23 cellular contexts compared by ENCODE assay signal in the genomic region with DNA sequence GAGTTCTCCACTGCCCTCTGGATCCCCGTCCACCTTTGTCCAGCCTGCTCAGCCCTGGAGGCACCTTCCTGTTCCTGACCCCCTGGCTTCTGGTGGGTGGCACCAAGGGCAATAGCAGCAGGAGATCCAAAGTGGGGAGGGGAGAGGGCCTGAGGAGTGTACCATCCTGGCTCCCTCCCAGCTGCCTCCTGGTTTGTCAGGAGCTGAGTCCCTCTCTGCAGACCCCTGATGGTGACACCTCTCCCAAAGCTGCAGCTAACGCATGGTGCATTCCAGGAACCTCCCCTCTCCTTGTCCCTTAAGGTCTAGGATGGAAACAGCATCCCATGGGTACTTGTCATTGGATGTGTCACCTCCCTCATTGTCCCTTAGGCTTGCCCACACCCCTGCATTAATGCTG. TPM values are rescaled to one million over a fixed set of nuclear protein-coding genes. Genes with fewer than 3 reads are reported as not detected.
A peak's percentile ranks its signal among the peaks of the same experiment; 100 is the strongest.
DNase-seq lines count a peak whose midpoint lies in the region; ATAC-seq and TF ChIP-seq lines count a peak whose summit lies in the region.
"Had no signal": no experiment of that assay in that cellular context is flagged by ENCODE, and none has a peak within 500 bp of the region (broad histone marks: within the 10 kb centered on the region; RNA-seq: fewer than 3 reads in every experiment).

No MANE protein-coding gene starts in this region.

- no peaks in the 10 kb centered on the region for H3K9me3 ChIP-seq in adrenal gland (replicated peaks in 1 of 3)
- peaks cover 0 to 2% of the 10 kb centered on the region in 2 donors for H3K9me3 ChIP-seq in lung (ENCODE audit: control insufficient read depth in 2 of 2, insufficient read depth in 1 of 2, low read length in 1 of 2)
- H3K9me3 ChIP-seq: A549 had no signal

- H3K9me3 Mint-ChIP-seq in osteocyte (ENCODE audit: unreplicated experiment), result no peaks in the 10 kb centered on the region
- H3K9me3 Mint-ChIP-seq: CD4-positive, alpha-beta T cell had no signal

- no peak for ATAC-seq in lung (ENCODE audit: insufficient read depth, low FRiP score)
- no peak for ATAC-seq in HG03442 (IDR thresholded peaks at IDR 0.05; ENCODE audit: unreplicated experiment)
- ATAC-seq: A549 had no signal

- 74 to 100% (median 93%) methylated on average over 1 to 2 of the region's 2 CpGs for WGBS in adrenal gland, 4 donors
- WGBS in lung, 2 donors, result 94 to 95% methylated on average over 2 of the region's 2 CpGs

- H3K27me3 ChIP-seq in adrenal gland (no peaks in the 10 kb centered on the region), lung (ENCODE audit: control insufficient read depth, insufficient read depth) (no peaks in the 10 kb centered on the region)

- H3K4me1 ChIP-seq in adrenal gland (replicated peaks in 1 of 2) (peaks cover 66 to 67% of the 10 kb centered on the region in 2 donors), lung (ENCODE audit: control insufficient read depth in 2 of 2, insufficient read depth in 2 of 2, low read length in 2 of 2) (peaks cover 0 to 5% of the 10 kb centered on the region in 2 donors)
- H3K4me1 ChIP-seq: A549 had no signal

- H3K4me3 Mint-ChIP-seq in osteocyte (ENCODE audit: unreplicated experiment), result no peak overlapping the region
- H3K4me3 Mint-ChIP-seq: CD4-positive, alpha-beta T cell; CD8-positive, alpha-beta memory T cell had no signal

- peaks cover 9% of the 10 kb centered on the region for H3K27me3 Mint-ChIP-seq in osteocyte (ENCODE audit: unreplicated experiment)

- intact Hi-C loops in adrenal gland (cut with DNase I), result no loop called here

- no peaks in the 10 kb centered on the region for H3K4me1 Mint-ChIP-seq in osteocyte (ENCODE audit: unreplicated experiment)

- H3K27ac Mint-ChIP-seq in osteocyte (ENCODE audit: unreplicated experiment), result no peak overlapping the region
- H3K27ac Mint-ChIP-seq: CD4-positive, alpha-beta T cell; CD8-positive, alpha-beta memory T cell had no signal

- DNase-seq in activated CD8-positive, alpha-beta memory T cell treated with anti-CD3 and anti-CD28 coated beads, Interleukin-2, amount 50 U/mL, for 48 hours, result peak; percentile 18
- no peak for DNase-seq in activated CD8-positive, alpha-beta memory T cell treated with anti-CD3 and anti-CD28 coated beads, Interleukin-2, amount 50 U/mL, for 4 hours
- DNase-seq in adrenal gland (peak in 1 of 7 donors; percentile 46), lung (ENCODE audit: low spot score) (peak; percentile 27), osteocyte (ENCODE audit: extremely low spot score, unreplicated experiment) (peak; percentile 60), NCI-H2171 (lab: John Stamatoyannopoulos, UW) (no peak), HT-29 (ENCODE audit: low spot score) (no peak)
- DNase-seq: 8988T; CD4-positive, alpha-beta T cell; CD8-positive, alpha-beta memory T cell; DMS 273 treated with DMSO at 0.1 percent for 48 hours; DMS79; EL; GDM1; GM23248; H7; HCEC 1CT had no signal

- H3K36me3 ChIP-seq in adrenal gland (replicated peaks in 1 of 2), result no peaks in the 10 kb centered on the region
- H3K36me3 ChIP-seq in lung (ENCODE audit: control insufficient read depth in 2 of 2, insufficient read depth in 2 of 2, low read length in 2 of 2), result peaks cover 0 to 6% of the 10 kb centered on the region in 2 donors

- H3K36me3 Mint-ChIP-seq in osteocyte (ENCODE audit: unreplicated experiment), result no peaks in the 10 kb centered on the region
- H3K36me3 Mint-ChIP-seq: CD14-positive monocyte had no signal

- TF ChIP-seq POLR2A in adrenal gland (IDR thresholded peaks at IDR 0.05), result no peak

- TF ChIP-seq CTCF in adrenal gland (IDR thresholded peaks at IDR 0.05) (no peak), lung (IDR thresholded peaks at IDR 0.05; ENCODE audit: control extremely low read depth, extremely low read depth) (no peak), osteocyte (IDR thresholded peaks at IDR 0.05) (no peak)

- no peak overlapping the region for H3K4me3 ChIP-seq in adrenal gland
- no peak overlapping the region for H3K4me3 ChIP-seq in lung
- H3K4me3 ChIP-seq: A549, GM12878, GM23248 had no signal

- H3K27ac ChIP-seq in adrenal gland (peak overlapping the region in 3 of 5 donors; percentile 6 to 85 (median 61)), lung (ENCODE audit: low read depth in 1 of 2, low read length in 1 of 2) (no peak overlapping the region)
- H3K27ac ChIP-seq: A549, GM23248 had no signal

RNA-seq across cellular contexts. Expression of gene VSTM4, which starts 39.6 kb away (rescaled TPM):
- 100 to 1,000 TPM in 2 of 8 donors, 10 to 100 TPM in 6; 57.9 to 136 (median 78.6) TPM for total RNA-seq in adrenal gland
- polyA plus RNA-seq in adrenal gland, result 10 to 100 TPM; 15.1 to 57.1 (median 23.6) TPM
- total RNA-seq in lung, result 10 to 100 TPM; 10.9 to 49.4 TPM
- polyA plus RNA-seq in lung, result 1 to 10 TPM; 2.9 to 3.4 TPM
- total RNA-seq in osteocyte, result 0.70 and 0.81 TPM in 2 replicates
- not detected in 2 replicates for total RNA-seq in HT-29 (2014; rRNA removed; shearing (Covaris generic))
- total RNA-seq: GM12878 had no signal
- polyA plus RNA-seq: CD14-positive monocyte; CD8-positive, alpha-beta memory T cell had no signal

RNA-seq across cellular contexts. Expression of gene FAM170B, which starts 58.1 kb away (rescaled TPM):
- total RNA-seq in adrenal gland (not detected), lung (under 1 TPM in 1 of 2 donors, not detected in 1; 0.34 TPM), osteocyte (not detected in 2 replicates)
- polyA plus RNA-seq in adrenal gland (not detected), lung (under 1 TPM in 1 of 2 donors, not detected in 1; 0.13 TPM)
- total RNA-seq in HT-29 (2014; rRNA removed; shearing (Covaris generic)), result not detected in 2 replicates
- total RNA-seq: CD4-positive, alpha-beta T cell; CD8-positive, alpha-beta memory T cell; GM12878; GM23248; H1; H7 had no signal
- polyA plus RNA-seq: A549; BJ; CD14-positive monocyte; CD8-positive, alpha-beta memory T cell; GM12878; GM23248; H1 had no signal

Comparison
In these comparisons a context has a peak if more than half of its experiments do, and no peak if none do; other contexts are left out.
1. DNase-seq: peak in activated CD8-positive, alpha-beta memory T cell treated with anti-CD3 and anti-CD28 coated beads, Interleukin-2, amount 50 U/mL, for 48 hours (single experiment), lung (single experiment) and osteocyte (single experiment); none in activated CD8-positive, alpha-beta memory T cell treated with anti-CD3 and anti-CD28 coated beads, Interleukin-2, amount 50 U/mL, for 4 hours (single experiment), NCI-H2171 (single experiment) and HT-29 (single experiment).
2. H3K27ac ChIP-seq: peak in adrenal gland (3 of 5); none in lung (0 of 2).